9 cellular contexts compared by ENCODE assay signal in genomic region chr7:39580150-39580874, GRCh38. TPM values are rescaled to one million over a fixed set of nuclear protein-coding genes. Genes with fewer than 3 reads are reported as not detected.
DNase-seq lines count a peak whose midpoint lies in the region; ATAC-seq and TF ChIP-seq lines count a peak whose summit lies in the region.
"Had no signal": no experiment of that assay in that cellular context is flagged by ENCODE, and none has a peak within 500 bp of the region (broad histone marks: within the 10 kb centered on the region; RNA-seq: fewer than 3 reads in every experiment).

No MANE protein-coding gene starts in this region.

- H3K36me3 Mint-ChIP-seq in T-helper 17 cell (ENCODE audit: low read depth) = peaks cover 7% of the 10 kb centered on the region

- H3K27ac ChIP-seq in right atrium auricular region = no peak overlapping the region
- H3K27ac ChIP-seq in sigmoid colon = no peak overlapping the region
- H3K27ac ChIP-seq: BLaER1 had no signal

- H3K27me3 ChIP-seq in right atrium auricular region (no peaks in the 10 kb centered on the region), sigmoid colon (no peaks in the 10 kb centered on the region)
- H3K27me3 ChIP-seq: BLaER1 had no signal

- no peak overlapping the region for H3K4me3 Mint-ChIP-seq in T-helper 17 cell

- no peaks in the 10 kb centered on the region for H3K27me3 Mint-ChIP-seq in T-helper 17 cell

- ATAC-seq in HG02938 (IDR thresholded peaks at IDR 0.05; ENCODE audit: unreplicated experiment) = peak; percentile 96
- peak; percentile 96 for ATAC-seq in T-helper 17 cell

- no peak for TF ChIP-seq EP300 in sigmoid colon (IDR thresholded peaks at IDR 0.05)

- TF ChIP-seq POLR2A in sigmoid colon (IDR thresholded peaks at IDR 0.05) = no peak

- intact Hi-C loops in sigmoid colon (cut with DNase I) = loop anchor here (1.0 to 10.0 kb wide), 3 partner anchors 152 to 474 kb away; no protein-coding TSS in a partner anchor

- no peak overlapping the region for H3K27ac Mint-ChIP-seq in T-helper 17 cell

- H3K4me1 ChIP-seq in right atrium auricular region (no peaks in the 10 kb centered on the region), sigmoid colon (no peaks in the 10 kb centered on the region)
- H3K4me1 ChIP-seq: BLaER1 had no signal

- peaks cover 8% of the 10 kb centered on the region for H3K36me3 ChIP-seq in right atrium auricular region
- H3K36me3 ChIP-seq in sigmoid colon = peaks cover 0 to 17% (median 0%) of the 10 kb centered on the region in 4 donors

- 13 to 28% methylated on average over 8 of the region's 8 CpGs for WGBS in sigmoid colon, 2 donors

- no peak overlapping the region for H3K4me3 ChIP-seq in right atrium auricular region
- H3K4me3 ChIP-seq in sigmoid colon = no peak overlapping the region
- H3K4me3 ChIP-seq: BLaER1 had no signal

- peak; percentile 60 to 87 for TF ChIP-seq CTCF in right atrium auricular region (IDR thresholded peaks at IDR 0.05)
- peak; percentile 50 to 82 (median 70) for TF ChIP-seq CTCF in sigmoid colon (IDR thresholded peaks at IDR 0.05)

- peaks cover 10% of the 10 kb centered on the region for H3K4me1 Mint-ChIP-seq in T-helper 17 cell

- H3K9me3 ChIP-seq in T-helper 17 cell (ENCODE audit: control insufficient read depth, low read length, poor library complexity, severe bottlenecking) (no peaks in the 10 kb centered on the region), right atrium auricular region (no peaks in the 10 kb centered on the region), sigmoid colon (no peaks in the 10 kb centered on the region)

- DNase-seq in NK-92 treated with Interleukin-12 subunit alpha and Interleukin-12 subunit beta, amount 100 ng/mL, for 24 hours (lab: John Stamatoyannopoulos, UW) = peak; percentile 14
- DNase-seq in NK-92 (lab: John Stamatoyannopoulos, UW; ENCODE audit: unreplicated experiment) = no peak
- DNase-seq in NCI-H187 (lab: John Stamatoyannopoulos, UW) = peak; percentile 7 to 72
- DNase-seq in T-helper 17 cell = peak; percentile 45 to 57 (median 55)
- peak; percentile 76 for DNase-seq in amniotic stem cell (lab: John Stamatoyannopoulos, UW)
- peak; percentile 80 for DNase-seq in right atrium auricular region (ENCODE audit: low spot score)
- peak; percentile 89 for DNase-seq in sigmoid colon

RNA-seq across cellular contexts. Expression of gene YAE1, which starts 14.1 kb away (rescaled TPM):
- total RNA-seq in T-helper 17 cell (1 to 10 TPM; 3.7 to 6.6 TPM), right atrium auricular region (10 to 100 TPM; 16.3 to 18.6 TPM), sigmoid colon (10 to 100 TPM; 16.3 to 33.2 (median 22.6) TPM)
- 10 to 100 TPM; 22.1 to 52.0 (median 50.5) TPM for polyA plus RNA-seq in sigmoid colon

RNA-seq across cellular contexts. Expression of gene RALA, which starts 43.1 kb away (rescaled TPM):
- total RNA-seq in T-helper 17 cell = 10 to 100 TPM; 22.4 to 27.1 TPM
- 10 to 100 TPM; 13.2 to 14.0 TPM for total RNA-seq in right atrium auricular region
- total RNA-seq in sigmoid colon = 10 to 100 TPM; 11.5 to 19.6 (median 15.5) TPM
- 10 to 100 TPM; 42.2 to 68.0 (median 47.4) TPM for polyA plus RNA-seq in sigmoid colon
